8 cellular contexts compared by ENCODE assay signal in genomic region chr1:94863297-94863911, GRCh38. TPM values are rescaled to one million over a fixed set of nuclear protein-coding genes. Genes with fewer than 3 reads are reported as not detected.
DNase-seq lines count a peak whose midpoint lies in the region; ATAC-seq and TF ChIP-seq lines count a peak whose summit lies in the region.

No MANE protein-coding gene starts in this region.

- in situ Hi-C loops in gastrocnemius medialis (cut with MboI; ENCODE audit: low sequenced_read_pairs in 4 of 4), result loop anchor here in 3 of 4 donors (25.0 kb wide), 1 partner anchor 374 kb away; the partner anchor contains the start of gene RWDD3 (in 3 of the 3)

- no peak for TF ChIP-seq POLR2A in heart left ventricle (IDR thresholded peaks at IDR 0.05)
- no peak for TF ChIP-seq POLR2A in gastrocnemius medialis (IDR thresholded peaks at IDR 0.05)

- no peaks in the 10 kb centered on the region for H4K20me1 ChIP-seq in GM23338 (replicated peaks; ENCODE audit: insufficient read depth)

- H3K4me2 ChIP-seq in GM23338, result peak overlapping the region; percentile 42; the same call in 1 of the 2 replicates

- no peaks in the 10 kb centered on the region for H3K9me3 ChIP-seq in heart left ventricle
- no peaks in the 10 kb centered on the region for H3K9me3 ChIP-seq in gastrocnemius medialis

- no peaks in the 10 kb centered on the region for H3K79me2 ChIP-seq in GM23338 (replicated peaks; ENCODE audit: insufficient read depth)

- DNase-seq in GM23338 (ENCODE audit: low spot score) (no peak), heart left ventricle (no peak), gastrocnemius medialis (no peak), globus pallidus (ENCODE audit: low spot score) (no peak)
- no peak for DNase-seq in natural killer cell treated with Interleukin-12 subunit alpha and Interleukin-12 subunit beta and Interleukin-15 and Interleukin-18, amount 100 ng/mL, for 72 hours (ENCODE audit: low spot score)
- no peak for DNase-seq in activated T-cell treated with anti-CD3 and anti-CD28 coated beads, Interleukin-2, amount 50 U/mL, for 72 hours

- H3K9me2 ChIP-seq in GM23338 (ENCODE audit: insufficient read depth), result peaks cover 6% of the 10 kb centered on the region; the same call in 1 of the 2 replicates

- H3K4me1 ChIP-seq in GM23338 (ENCODE audit: insufficient read depth), result peaks cover 41% of the 10 kb centered on the region
- H3K4me1 ChIP-seq in heart left ventricle, result peaks cover 0 to 75% (median 31%) of the 10 kb centered on the region in 12 donors
- H3K4me1 ChIP-seq in gastrocnemius medialis, result peaks cover 13 to 19% of the 10 kb centered on the region in 2 donors

- H3K4me3 ChIP-seq in GM23338 (no peak overlapping the region), heart left ventricle (peak overlapping the region in 2 of 12 donors; percentile 7 to 15), gastrocnemius medialis (peak overlapping the region in 1 of 4 donors; percentile 22)

- H3K27ac Mint-ChIP-seq in GM23338, result peak overlapping the region; percentile 40; the same call in 1 of the 2 replicates
- no peak overlapping the region for H3K27ac Mint-ChIP-seq in natural killer cell treated with Interleukin-12 subunit alpha and Interleukin-12 subunit beta and Interleukin-15 and Interleukin-18, amount 100 ng/mL, for 72 hours
- no peak overlapping the region for H3K27ac Mint-ChIP-seq in activated T-cell treated with anti-CD3 and anti-CD28 coated beads, Interleukin-2, amount 50 U/mL, for 72 hours

- H3K36me3 Mint-ChIP-seq in GM23338 (ENCODE audit: low read depth), result no peaks in the 10 kb centered on the region
- H3K36me3 Mint-ChIP-seq in natural killer cell treated with Interleukin-12 subunit alpha and Interleukin-12 subunit beta and Interleukin-15 and Interleukin-18, amount 100 ng/mL, for 72 hours, result no peaks in the 10 kb centered on the region
- H3K36me3 Mint-ChIP-seq in activated T-cell treated with anti-CD3 and anti-CD28 coated beads, Interleukin-2, amount 50 U/mL, for 72 hours (ENCODE audit: insufficient read depth in 2 of 2), result no peaks in the 10 kb centered on the region

- intact Hi-C loops in heart left ventricle (cut with DNase I), result loop anchor here in 1 of 10 donors (2.0 kb wide), 1 partner anchor 63 kb away; the partner anchor contains the start of gene CNN3
- intact Hi-C loops in gastrocnemius medialis (cut with DNase I; ENCODE audit: low total_unique reads), result loop anchor here (1.0 to 5.0 kb wide), 2 partner anchors 64 to 159 kb away; partner anchors contain the start of gene CNN3

- no peaks in the 10 kb centered on the region for H3F3A ChIP-seq in GM23338 (replicated peaks; ENCODE audit: low read depth)

- ATAC-seq in GM23338, result no peak
- peak; percentile 39 to 70 (median 57) for ATAC-seq in heart left ventricle
- peak; percentile 51 to 63 for ATAC-seq in gastrocnemius medialis
- ATAC-seq in natural killer cell treated with Interleukin-12 subunit alpha and Interleukin-12 subunit beta and Interleukin-15 and Interleukin-18, amount 100 ng/mL, for 72 hours, result no peak
- ATAC-seq in GM21515 (IDR thresholded peaks at IDR 0.05; ENCODE audit: unreplicated experiment), result no peak
- ATAC-seq in activated T-cell treated with anti-CD3 and anti-CD28 coated beads, Interleukin-2, amount 50 U/mL, for 72 hours (replicated peaks in 1 of 2), result no peak

- WGBS in adipose tissue, 3 donors, result 3 to 5% (median 4%) methylated on average over 2 of the region's 2 CpGs
- 4 to 22% (median 10%) methylated on average over 2 of the region's 2 CpGs for WGBS in heart left ventricle, 4 donors

- H3K9me3 Mint-ChIP-seq in GM23338, result no peaks in the 10 kb centered on the region
- no peaks in the 10 kb centered on the region for H3K9me3 Mint-ChIP-seq in natural killer cell treated with Interleukin-12 subunit alpha and Interleukin-12 subunit beta and Interleukin-15 and Interleukin-18, amount 100 ng/mL, for 72 hours
- no peaks in the 10 kb centered on the region for H3K9me3 Mint-ChIP-seq in activated T-cell treated with anti-CD3 and anti-CD28 coated beads, Interleukin-2, amount 50 U/mL, for 72 hours

- TF ChIP-seq CTCF in GM23338 (conservative IDR thresholded peaks at IDR 0.05; ENCODE audit: low read depth in 2 of 2) (no peak), heart left ventricle (IDR thresholded peaks at IDR 0.05) (no peak), gastrocnemius medialis (IDR thresholded peaks at IDR 0.05 in 4 of 5, conservative IDR thresholded peaks at IDR 0.05 in 1 of 5) (no peak)

- H3K36me3 ChIP-seq in GM23338 (ENCODE audit: insufficient read depth) (no peaks in the 10 kb centered on the region), heart left ventricle (no peaks in the 10 kb centered on the region), gastrocnemius medialis (no peaks in the 10 kb centered on the region)

- no peak overlapping the region for H2AFZ ChIP-seq in GM23338

- H3K27me3 Mint-ChIP-seq in GM23338 (ENCODE audit: insufficient read depth, low read depth, poor library complexity), result peaks cover 3% of the 10 kb centered on the region
- peaks cover 23 to 28% of the 10 kb centered on the region in 2 donors for H3K27me3 Mint-ChIP-seq in natural killer cell treated with Interleukin-12 subunit alpha and Interleukin-12 subunit beta and Interleukin-15 and Interleukin-18, amount 100 ng/mL, for 72 hours
- peaks cover 6% of the 10 kb centered on the region for H3K27me3 Mint-ChIP-seq in activated T-cell treated with anti-CD3 and anti-CD28 coated beads, Interleukin-2, amount 50 U/mL, for 72 hours (ENCODE audit: low read depth)

- H3K27ac ChIP-seq in GM23338 (ENCODE audit: low read depth) (no peak overlapping the region), adipose tissue (ENCODE audit: low read depth, low read length) (peak overlapping the region; percentile 51), heart left ventricle (peak overlapping the region; percentile 58 to 89 (median 80)), gastrocnemius medialis (peak overlapping the region; percentile 63 to 74 (median 65))

- H3K4me3 Mint-ChIP-seq in GM23338, result no peak overlapping the region
- H3K4me3 Mint-ChIP-seq in natural killer cell treated with Interleukin-12 subunit alpha and Interleukin-12 subunit beta and Interleukin-15 and Interleukin-18, amount 100 ng/mL, for 72 hours, result no peak overlapping the region
- no peak overlapping the region for H3K4me3 Mint-ChIP-seq in activated T-cell treated with anti-CD3 and anti-CD28 coated beads, Interleukin-2, amount 50 U/mL, for 72 hours

- H3K4me1 Mint-ChIP-seq in GM23338, result peaks cover 61% of the 10 kb centered on the region
- H3K4me1 Mint-ChIP-seq in natural killer cell treated with Interleukin-12 subunit alpha and Interleukin-12 subunit beta and Interleukin-15 and Interleukin-18, amount 100 ng/mL, for 72 hours (ENCODE audit: low read depth in 2 of 2), result no peaks in the 10 kb centered on the region
- H3K4me1 Mint-ChIP-seq in activated T-cell treated with anti-CD3 and anti-CD28 coated beads, Interleukin-2, amount 50 U/mL, for 72 hours (ENCODE audit: low read depth), result no peaks in the 10 kb centered on the region

- no peaks in the 10 kb centered on the region for H3K27me3 ChIP-seq in GM23338 (ENCODE audit: insufficient read depth)
- H3K27me3 ChIP-seq in heart left ventricle, result no peaks in the 10 kb centered on the region
- peaks cover 0 to 3% (median 0%) of the 10 kb centered on the region in 3 donors for H3K27me3 ChIP-seq in gastrocnemius medialis

TF ChIP-seq in GM23338, 12 proteins besides CTCF, POLR2A, EP300 and RAD21 (continues in another document):
- TF ChIP-seq EZH2phosphoT487 (IDR thresholded peaks at IDR 0.05; ENCODE audit: unreplicated experiment) (no peak), REST (IDR thresholded peaks at IDR 0.05; ENCODE audit: unreplicated experiment) (no peak)

RNA-seq across cellular contexts. Expression of gene SLC44A3, which starts 43.2 kb away (rescaled TPM):
- total RNA-seq in GM23338 (2014; rRNA removed; shearing (Covaris generic)), result 2.9 and 6.8 TPM in 2 replicates
- polyA plus RNA-seq in GM23338 (2016; fragmentation: Nextera tagmentation; extraction: Ambion mirVana) (4.0 and 4.5 TPM in 2 replicates), adipose tissue (10 to 100 TPM in 1 of 3 donors, 1 to 10 TPM in 2; 2.3 to 28.0 (median 2.5) TPM), heart left ventricle (1 to 10 TPM; 1.3 to 1.4 TPM)
- total RNA-seq in heart left ventricle (1 to 10 TPM; 2.7 to 8.8 (median 5.9) TPM), gastrocnemius medialis (under 1 TPM in 1 of 4 donors, not detected in 3; 0.19 TPM)
- total RNA-seq in natural killer cell treated with Interleukin-12 subunit alpha and Interleukin-12 subunit beta and Interleukin-15 and Interleukin-18, amount 100 ng/mL, for 72 hours, result not detected
- not detected for total RNA-seq in activated T-cell treated with anti-CD3 and anti-CD28 coated beads, Interleukin-2, amount 50 U/mL, for 72 hours

Comparison
In these comparisons a context has a peak if more than half of its experiments do, and no peak if none do; other contexts are left out.
1. ATAC-seq: peak in heart left ventricle (4 of 4) and gastrocnemius medialis (2 of 2); none in GM23338 (single experiment), natural killer cell treated with Interleukin-12 subunit alpha and Interleukin-12 subunit beta and Interleukin-15 and Interleukin-18, amount 100 ng/mL, for 72 hours (0 of 2), GM21515 (single experiment) and activated T-cell treated with anti-CD3 and anti-CD28 coated beads, Interleukin-2, amount 50 U/mL, for 72 hours (0 of 2).